ENCODE assay signal across 16 cellular contexts in the genomic region with DNA sequence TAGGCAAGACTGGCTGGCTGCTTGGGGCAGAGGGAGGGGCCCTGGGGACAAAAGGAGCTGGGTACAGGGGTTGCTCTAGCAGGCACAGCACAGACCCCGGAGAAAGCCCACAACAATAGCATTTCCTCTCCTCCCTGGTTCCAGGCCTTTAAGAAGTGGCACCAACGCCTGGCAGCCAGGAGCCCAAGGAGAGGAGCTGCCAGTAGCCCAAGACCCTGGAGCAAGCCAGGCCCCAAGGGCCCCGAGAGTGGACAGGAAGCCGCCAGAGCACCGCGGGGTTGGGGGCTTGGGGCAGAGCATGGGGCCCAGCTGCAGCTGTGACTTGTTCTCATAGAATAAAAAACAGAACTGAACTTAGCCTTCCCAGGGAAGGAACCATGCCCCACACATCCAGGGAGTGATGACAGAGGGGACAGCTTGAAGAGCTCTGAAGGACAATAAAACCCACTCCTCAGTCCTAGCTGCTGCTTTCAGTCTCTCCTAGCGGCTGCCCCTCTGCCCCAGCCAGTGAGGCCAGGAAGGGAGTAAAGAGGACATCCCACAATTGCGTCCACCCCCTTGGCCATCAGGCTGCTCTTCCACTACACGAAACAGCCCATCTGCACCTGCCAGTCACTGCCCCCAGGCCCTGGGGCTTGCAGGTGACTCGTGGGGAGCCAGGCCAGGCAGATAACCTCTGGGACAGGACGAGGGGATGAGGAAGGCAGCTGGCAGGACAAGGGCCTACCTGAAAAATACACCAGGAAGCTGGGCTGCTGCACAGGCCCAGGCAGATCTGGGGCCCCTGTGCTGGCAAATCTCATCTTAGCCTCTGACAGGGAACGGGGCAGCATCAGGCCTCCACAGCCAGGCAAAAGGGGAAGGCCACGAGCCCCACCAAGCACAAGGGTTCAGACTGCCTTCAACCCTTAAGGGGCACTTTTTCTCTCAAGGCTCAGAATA. TPM values are rescaled to one million over a fixed set of nuclear protein-coding genes. Genes with fewer than 3 reads are reported as not detected.
DNase-seq lines count a peak whose midpoint lies in the region; ATAC-seq, FAIRE-seq and TF ChIP-seq lines count a peak whose summit lies in the region.
"Had no signal": no experiment of that assay in that cellular context is flagged by ENCODE, and none has a peak within 500 bp of the region (broad histone marks: within the 10 kb centered on the region; RNA-seq: fewer than 3 reads in every experiment).

No MANE protein-coding gene starts in this region.

- H3K9ac ChIP-seq in subcutaneous abdominal adipose tissue (ENCODE audit: low read length in 5 of 5): peak overlapping the region in 4 of 5 donors; percentile 25 to 82 (median 48)

- intact Hi-C loops in dendritic cell treated with granulocyte-macrophage colony-stimulating factor and Interleukin-4, amounts not matched to agents 40 ng/mL and 50 ng/mL, for 4 days (cut with micrococcal nuclease): loop anchor here (5.0 kb wide), 1 partner anchor 118 kb away; no protein-coding TSS in a partner anchor
- intact Hi-C loops in pancreas (cut with DNase I): no loop called here

- H3K4me3 Mint-ChIP-seq in dendritic cell treated with granulocyte-macrophage colony-stimulating factor and Interleukin-4, amounts not matched to agents 40 ng/mL and 50 ng/mL, for 4 days: no peak overlapping the region
- H3K4me3 Mint-ChIP-seq: activated naive CD4-positive, alpha-beta T cell treated with anti-CD3 and anti-CD28 coated beads, Interleukin-2, amount 10 ng/mL, durations not matched to agents 7 days and 5 days; HFFc6 had no signal

- FAIRE-seq in pancreas (lab: Jason Lieb, UNC): no peak
- FAIRE-seq: endothelial cell of umbilical vein had no signal

- H3K27me3 Mint-ChIP-seq in dendritic cell treated with granulocyte-macrophage colony-stimulating factor and Interleukin-4, amounts not matched to agents 40 ng/mL and 50 ng/mL, for 4 days: peaks cover 4% of the 10 kb centered on the region
- H3K27me3 Mint-ChIP-seq: CD4-positive, alpha-beta memory T cell had no signal

- DNase-seq in MV-4-11 (lab: John Stamatoyannopoulos, UW) (peak; percentile 43), medulla oblongata (ENCODE audit: extremely low spot score) (peak; percentile 13), mesenteric fat pad (ENCODE audit: low spot score) (no peak), pancreas (no peak), DMS153 (lab: John Stamatoyannopoulos, UW) (no peak)
- DNase-seq: activated CD4-positive, alpha-beta T cell treated with anti-CD3 and anti-CD28 coated beads for 4 hours; activated naive CD4-positive, alpha-beta T cell treated with anti-CD3 and anti-CD28 coated beads, Interleukin-2, amount 10 ng/mL, durations not matched to agents 7 days and 5 days; CD4-positive, alpha-beta memory T cell; HFFc6; NCI-H524 had no signal

- peaks cover 65% of the 10 kb centered on the region for H3K36me3 Mint-ChIP-seq in dendritic cell treated with granulocyte-macrophage colony-stimulating factor and Interleukin-4, amounts not matched to agents 40 ng/mL and 50 ng/mL, for 4 days (ENCODE audit: low read depth)
- H3K36me3 Mint-ChIP-seq: activated naive CD4-positive, alpha-beta T cell treated with anti-CD3 and anti-CD28 coated beads, Interleukin-2, amount 10 ng/mL, durations not matched to agents 7 days and 5 days had no signal

- H3K4me1 ChIP-seq in subcutaneous abdominal adipose tissue (ENCODE audit: control insufficient read depth in 5 of 5, insufficient read depth in 5 of 5, low read length in 5 of 5) (peaks cover 21 to 76% (median 61%) of the 10 kb centered on the region in 5 donors), pancreas (peaks cover 7 to 47% (median 10%) of the 10 kb centered on the region in 3 donors)

- H3K9me3 ChIP-seq in subcutaneous abdominal adipose tissue (ENCODE audit: control insufficient read depth in 5 of 5, low read length in 5 of 5) (no peaks in the 10 kb centered on the region), pancreas (no peaks in the 10 kb centered on the region)

- H3K4me1 Mint-ChIP-seq in dendritic cell treated with granulocyte-macrophage colony-stimulating factor and Interleukin-4, amounts not matched to agents 40 ng/mL and 50 ng/mL, for 4 days (ENCODE audit: low read depth): peaks cover 76% of the 10 kb centered on the region
- H3K4me1 Mint-ChIP-seq: activated naive CD4-positive, alpha-beta T cell treated with anti-CD3 and anti-CD28 coated beads, Interleukin-2, amount 10 ng/mL, durations not matched to agents 7 days and 5 days had no signal

- no peaks in the 10 kb centered on the region for H3K9me3 Mint-ChIP-seq in dendritic cell treated with granulocyte-macrophage colony-stimulating factor and Interleukin-4, amounts not matched to agents 40 ng/mL and 50 ng/mL, for 4 days
- H3K9me3 Mint-ChIP-seq: activated naive CD4-positive, alpha-beta T cell treated with anti-CD3 and anti-CD28 coated beads, Interleukin-2, amount 10 ng/mL, durations not matched to agents 7 days and 5 days; CD4-positive, alpha-beta memory T cell; HFFc6 had no signal

- H3K27me3 ChIP-seq in subcutaneous abdominal adipose tissue (ENCODE audit: control insufficient read depth in 5 of 5, insufficient read depth in 4 of 5, low read length in 5 of 5): peaks cover 0 to 2% (median 0%) of the 10 kb centered on the region in 5 donors
- H3K27me3 ChIP-seq in pancreas: no peaks in the 10 kb centered on the region

- H3K36me3 ChIP-seq in subcutaneous abdominal adipose tissue (ENCODE audit: control insufficient read depth in 5 of 5, insufficient read depth in 5 of 5, low read length in 5 of 5): peaks cover 0 to 41% (median 29%) of the 10 kb centered on the region in 5 donors
- peaks cover 0 to 4% (median 0%) of the 10 kb centered on the region in 3 donors for H3K36me3 ChIP-seq in pancreas

- TF ChIP-seq CTCF in pancreas (IDR thresholded peaks at IDR 0.05): no peak

- peak overlapping the region in 1 of 5 donors; percentile 19 for H3K4me3 ChIP-seq in subcutaneous abdominal adipose tissue (ENCODE audit: low read depth in 1 of 5, low read length in 5 of 5)
- H3K4me3 ChIP-seq in pancreas: no peak overlapping the region

- WGBS in pancreas, 2 donors: 81 to 82% methylated on average over 13 of the region's 13 CpGs

- H3K27ac ChIP-seq in subcutaneous abdominal adipose tissue (ENCODE audit: low read depth, low read length) (peak overlapping the region; percentile 93), pancreas (peak overlapping the region in 2 of 4 donors; percentile 84 to 88)

- ATAC-seq in pancreas (no peak), HG03565 (IDR thresholded peaks at IDR 0.05; ENCODE audit: unreplicated experiment) (no peak)

- H3K27ac Mint-ChIP-seq in dendritic cell treated with granulocyte-macrophage colony-stimulating factor and Interleukin-4, amounts not matched to agents 40 ng/mL and 50 ng/mL, for 4 days: peak overlapping the region; percentile 90
- H3K27ac Mint-ChIP-seq: activated naive CD4-positive, alpha-beta T cell treated with anti-CD3 and anti-CD28 coated beads, Interleukin-2, amount 10 ng/mL, durations not matched to agents 7 days and 5 days; CD4-positive, alpha-beta memory T cell had no signal

RNA-seq across cellular contexts. Expression of a gene that starts 16.4 kb away (rescaled TPM):
- total RNA-seq in mesenteric fat pad: 35.8 TPM
- 10 to 100 TPM; 12.7 to 18.2 (median 15.6) TPM for total RNA-seq in pancreas
- 10 to 100 TPM in 1 of 2 donors, 1 to 10 TPM in 1; 9.6 to 19.1 TPM for polyA plus RNA-seq in pancreas

RNA-seq across cellular contexts. Expression of a gene that starts 16.6 kb away (rescaled TPM):
- total RNA-seq in mesenteric fat pad (24.1 TPM), pancreas (10 to 100 TPM in 1 of 6 donors, 1 to 10 TPM in 5; 4.3 to 12.3 (median 6.0) TPM)
- 10 to 100 TPM; 13.6 to 16.8 TPM for polyA plus RNA-seq in pancreas

RNA-seq across cellular contexts. Expression of a gene that starts 27.4 kb away (rescaled TPM):
- total RNA-seq in mesenteric fat pad (1.1 TPM), pancreas (under 1 TPM in 1 of 6 donors, not detected in 5; 0.37 TPM)
- polyA plus RNA-seq in pancreas: 1 to 10 TPM in 1 of 2 donors, under 1 TPM in 1; 0.85 to 1.4 TPM
- total RNA-seq: CD4-positive, alpha-beta memory T cell; endothelial cell of umbilical vein; SK-MEL-5 had no signal
- polyA plus RNA-seq: CD4-positive, alpha-beta memory T cell; endothelial cell of umbilical vein had no signal

RNA-seq across cellular contexts. Expression of a gene that starts 53.5 kb away (rescaled TPM):
- total RNA-seq in mesenteric fat pad (39.8 TPM), pancreas (10 to 100 TPM; 16.8 to 28.1 (median 22.0) TPM)
- 10 to 100 TPM; 28.5 to 38.5 TPM for polyA plus RNA-seq in pancreas

RNA-seq across cellular contexts. Expression of a gene that starts 58.2 kb away (rescaled TPM):
- total RNA-seq in mesenteric fat pad (not detected), pancreas (under 1 TPM in 1 of 6 donors, not detected in 5; 0.24 TPM)
- polyA plus RNA-seq in pancreas: 1 to 10 TPM in 1 of 2 donors, under 1 TPM in 1; 0.28 to 1.3 TPM
- total RNA-seq: CD4-positive, alpha-beta memory T cell; endothelial cell of umbilical vein; HFFc6; renal cortical epithelial cell; SK-MEL-5 had no signal
- polyA plus RNA-seq: CD4-positive, alpha-beta memory T cell; endothelial cell of umbilical vein had no signal

Comparison
In these comparisons a context has a peak if more than half of its experiments do, and no peak if none do; other contexts are left out.
1. DNase-seq: peak in MV-4-11 (single experiment) and medulla oblongata (single experiment); none in mesenteric fat pad (single experiment), pancreas (0 of 6) and DMS153 (single experiment).